ENCODE assay signal across 12 cellular contexts in genomic region chr4:55733874-55734437, GRCh38.
A peak's percentile ranks its signal among the peaks of the same experiment; 100 is the strongest.
DNase-seq lines count a peak whose midpoint lies in the region; ATAC-seq and TF ChIP-seq lines count a peak whose summit lies in the region.
"Had no signal": no experiment of that assay in that cellular context is flagged by ENCODE, and none has a peak within 500 bp of the region (broad histone marks: within the 10 kb centered on the region; RNA-seq: fewer than 3 reads in every experiment).

No MANE protein-coding gene starts in this region.

- in situ Hi-C loops in ACHN (cut with HindIII; ENCODE audit: low pct_ligation_motif_present, low pct_unique_long_range_greater_than_20kb, low sequenced_read_pairs) = no loop called here

- 31 to 47% (median 36%) methylated on average over 2 of the region's 2 CpGs for WGBS in adrenal gland, 4 donors

- TF ChIP-seq POLR2A in adrenal gland (IDR thresholded peaks at IDR 0.05) = no peak

- H3K9me3 ChIP-seq in adrenal gland (replicated peaks in 1 of 3) = no peaks in the 10 kb centered on the region
- H3K9me3 ChIP-seq: BLaER1 had no signal

- intact Hi-C loops in adrenal gland (cut with DNase I) = no loop called here

- CTCF ChIA-PET in activated CD8-positive, alpha-beta memory T cell treated with anti-CD3 and anti-CD28 coated beads, Interleukin-2, amount 10 ng/mL, durations not matched to agents 7 days and 5 days (lab: Charles Lee) = no interaction called here

- ATAC-seq in activated CD8-positive, alpha-beta memory T cell treated with anti-CD3 and anti-CD28 coated beads, Interleukin-2, amount 10 ng/mL, durations not matched to agents 7 days and 5 days = no peak

- H3K27me3 Mint-ChIP-seq in activated CD8-positive, alpha-beta memory T cell treated with anti-CD3 and anti-CD28 coated beads, Interleukin-2, amount 10 ng/mL, durations not matched to agents 7 days and 5 days = peaks cover 57% of the 10 kb centered on the region

- H3K36me3 ChIP-seq in adrenal gland (replicated peaks in 1 of 2) = no peaks in the 10 kb centered on the region
- H3K36me3 ChIP-seq: BLaER1 had no signal

- no peaks in the 10 kb centered on the region for H3K4me1 ChIP-seq in adrenal gland (replicated peaks in 1 of 2)
- H3K4me1 ChIP-seq: BLaER1 had no signal

- H3K4me3 ChIP-seq in adrenal gland = no peak overlapping the region
- H3K4me3 ChIP-seq: BLaER1 had no signal

- no peaks in the 10 kb centered on the region for H3K4me1 Mint-ChIP-seq in activated CD8-positive, alpha-beta memory T cell treated with anti-CD3 and anti-CD28 coated beads, Interleukin-2, amount 10 ng/mL, durations not matched to agents 7 days and 5 days
- H3K4me1 Mint-ChIP-seq: activated B cell treated with CpG ODN at 0.5 μM for 24 hours, brain had no signal

- no peak overlapping the region for H3K27ac ChIP-seq in adrenal gland
- H3K27ac ChIP-seq: BLaER1 had no signal

- no peak overlapping the region for H3K4me3 Mint-ChIP-seq in activated CD8-positive, alpha-beta memory T cell treated with anti-CD3 and anti-CD28 coated beads, Interleukin-2, amount 10 ng/mL, durations not matched to agents 7 days and 5 days
- H3K4me3 Mint-ChIP-seq: activated B cell treated with CpG ODN at 0.5 μM for 24 hours, brain had no signal

- peak; percentile 51 for DNase-seq in ACHN
- peak in 74 of 76 experiments; percentile 12 to 89 (median 74) for DNase-seq in HUDEP-2 (lab: John Stamatoyannopoulos, UW; ENCODE audit: unreplicated experiment in 76 of 76)
- DNase-seq in adrenal gland = peak; percentile 21 to 65 (median 48)
- peak; percentile 19 for DNase-seq in iPS-NIHi11 (ENCODE audit: low spot score)
- DNase-seq in NCI-H2227 (lab: John Stamatoyannopoulos, UW; ENCODE audit: unreplicated experiment) = no peak
- no peak for DNase-seq in activated CD8-positive, alpha-beta memory T cell treated with anti-CD3 and anti-CD28 coated beads, Interleukin-2, amount 50 U/mL, for 4 hours
- DNase-seq in activated gamma-delta T cell (lab: John Stamatoyannopoulos, UW) = no peak
- no peak for DNase-seq in activated CD8-positive, alpha-beta memory T cell treated with anti-CD3 and anti-CD28 coated beads, Interleukin-2, amount 10 ng/mL, durations not matched to agents 7 days and 5 days
- DNase-seq: activated B cell treated with CpG ODN at 0.5 μM for 24 hours, NCI-H1694 treated with DMSO at 0.1 percent for 48 hours had no signal

- H3K36me3 Mint-ChIP-seq in activated CD8-positive, alpha-beta memory T cell treated with anti-CD3 and anti-CD28 coated beads, Interleukin-2, amount 10 ng/mL, durations not matched to agents 7 days and 5 days = no peaks in the 10 kb centered on the region
- H3K36me3 Mint-ChIP-seq: brain had no signal

- no peak for TF ChIP-seq CTCF in adrenal gland (IDR thresholded peaks at IDR 0.05)

- no peak overlapping the region for H3K27ac Mint-ChIP-seq in activated CD8-positive, alpha-beta memory T cell treated with anti-CD3 and anti-CD28 coated beads, Interleukin-2, amount 10 ng/mL, durations not matched to agents 7 days and 5 days
- H3K27ac Mint-ChIP-seq: activated B cell treated with CpG ODN at 0.5 μM for 24 hours, brain had no signal

- H3K9me3 Mint-ChIP-seq in activated CD8-positive, alpha-beta memory T cell treated with anti-CD3 and anti-CD28 coated beads, Interleukin-2, amount 10 ng/mL, durations not matched to agents 7 days and 5 days (ENCODE audit: low read depth) = no peaks in the 10 kb centered on the region
- H3K9me3 Mint-ChIP-seq: activated B cell treated with CpG ODN at 0.5 μM for 24 hours had no signal

- peaks cover 7% of the 10 kb centered on the region for H3K27me3 ChIP-seq in adrenal gland
- H3K27me3 ChIP-seq: BLaER1 had no signal

Comparison
In these comparisons a context has a peak if more than half of its experiments do, and no peak if none do; other contexts are left out.
1. DNase-seq: peak in ACHN (single experiment), HUDEP-2 (74 of 76), adrenal gland (7 of 7) and iPS-NIHi11 (single experiment); none in NCI-H2227 (single experiment), activated CD8-positive, alpha-beta memory T cell treated with anti-CD3 and anti-CD28 coated beads, Interleukin-2, amount 50 U/mL, for 4 hours (single experiment), activated gamma-delta T cell (single experiment) and activated CD8-positive, alpha-beta memory T cell treated with anti-CD3 and anti-CD28 coated beads, Interleukin-2, amount 10 ng/mL, durations not matched to agents 7 days and 5 days (single experiment).